In genomic region chr10:7596356-7596755, GRCh38 we compare ENCODE assay signal across 12 cellular contexts.
DNase-seq lines count a peak whose midpoint lies in the region; TF ChIP-seq lines count a peak whose summit lies in the region.
"Had no signal": no experiment of that assay in that cellular context is flagged by ENCODE, and none has a peak within 500 bp of the region (broad histone marks: within the 10 kb centered on the region; RNA-seq: fewer than 3 reads in every experiment).

No MANE protein-coding gene starts in this region.

- H3K4me1 ChIP-seq in rectal smooth muscle tissue (ENCODE audit: control insufficient read depth, insufficient read depth, low read length): peaks cover 30% of the 10 kb centered on the region
- peaks cover 0 to 8% (median 0%) of the 10 kb centered on the region in 4 donors for H3K4me1 ChIP-seq in transverse colon

- H3K36me3 ChIP-seq in rectal smooth muscle tissue (ENCODE audit: control insufficient read depth, insufficient read depth, low read length): no peaks in the 10 kb centered on the region
- H3K36me3 ChIP-seq in transverse colon: no peaks in the 10 kb centered on the region

- DNase-seq in COLO829 (ENCODE audit: low spot score) (peak; percentile 71), globus pallidus (ENCODE audit: low spot score) (peak; percentile 11), transverse colon (no peak), GM13977 (ENCODE audit: low spot score) (no peak), DMS79 (lab: John Stamatoyannopoulos, UW) (no peak), GM19240 (ENCODE audit: insufficient read length, low spot score) (no peak)
- DNase-seq: Caco-2, GF-D8, HCEC 1CT, HFFc6 had no signal

- H3K27ac ChIP-seq in rectal smooth muscle tissue (ENCODE audit: low read depth, low read length): peak overlapping the region; percentile 51
- H3K27ac ChIP-seq in transverse colon: peak overlapping the region in 3 of 4 donors; percentile 54 to 77 (median 70)
- H3K27ac ChIP-seq: 22Rv1 had no signal

- no peak overlapping the region for H3K9ac ChIP-seq in rectal smooth muscle tissue (ENCODE audit: low read length)

- no peak for TF ChIP-seq CTCF in transverse colon (IDR thresholded peaks at IDR 0.05)
- TF ChIP-seq CTCF in GM13977 (IDR thresholded peaks at IDR 0.05; ENCODE audit: extremely low read depth, insufficient read depth, missing control alignments): no peak

- no peak for TF ChIP-seq EP300 in transverse colon (IDR thresholded peaks at IDR 0.05; ENCODE audit: low read depth)

- no peaks in the 10 kb centered on the region for H3K9me3 ChIP-seq in transverse colon

- no peak overlapping the region for H3K4me3 ChIP-seq in rectal smooth muscle tissue (ENCODE audit: low read length)
- no peak overlapping the region for H3K4me3 ChIP-seq in transverse colon

- intact Hi-C loops in transverse colon (cut with DNase I; ENCODE audit: low total_unique reads): no loop called here

- WGBS in transverse colon (ENCODE audit: low coverage in 1 of 2), 2 donors: 81% methylated on average over 6 of the region's 6 CpGs; no CpG with 5 or more reads in 1 of the 2 donors

- no peak for TF ChIP-seq POLR2A in transverse colon (IDR thresholded peaks at IDR 0.05)

- no peaks in the 10 kb centered on the region for H3K27me3 ChIP-seq in rectal smooth muscle tissue (ENCODE audit: control insufficient read depth, insufficient read depth, low read length)
- H3K27me3 ChIP-seq in transverse colon: no peaks in the 10 kb centered on the region

- in situ Hi-C loops in transverse colon (cut with MboI; ENCODE audit: low pct_ligation_motif_present in 1 of 4, low pct_unique_long_range_greater_than_20kb in 1 of 4, low sequenced_read_pairs in 3 of 4): no loop called here
- in situ Hi-C loops in GM13977 (cut with MboI; ENCODE audit: low pct_unique_long_range_greater_than_20kb, low sequenced_read_pairs, unreplicated experiment): no loop called here

Comparison
In these comparisons a context has a peak if more than half of its experiments do, and no peak if none do; other contexts are left out.
1. DNase-seq: peak in COLO829 (single experiment) and globus pallidus (single experiment); none in transverse colon (single experiment), GM13977 (single experiment), DMS79 (single experiment) and GM19240 (single experiment).